ENCODE assay signal across 12 cellular contexts in the genomic region with DNA sequence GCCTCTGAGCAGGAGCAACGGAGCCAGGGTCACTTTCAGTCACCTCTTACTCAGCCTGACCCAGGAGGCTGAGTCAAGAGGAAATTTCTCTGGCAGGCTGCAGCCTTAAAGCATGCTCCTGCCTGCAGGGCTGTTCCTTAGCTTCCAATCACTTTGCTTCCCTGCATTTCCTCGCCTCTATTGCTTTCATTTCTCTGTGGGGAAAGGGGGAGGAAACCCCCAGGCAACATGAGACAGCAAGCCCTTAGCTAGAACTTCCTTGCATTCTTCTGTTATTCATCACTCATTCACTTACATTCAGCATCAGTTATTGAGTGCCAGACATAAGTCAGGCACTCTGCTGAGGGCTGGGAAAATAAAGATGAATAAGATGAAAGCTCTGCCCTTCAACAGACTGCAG. TPM values are rescaled to one million over a fixed set of nuclear protein-coding genes. Genes with fewer than 3 reads are reported as not detected.
DNase-seq lines count a peak whose midpoint lies in the region; ATAC-seq and TF ChIP-seq lines count a peak whose summit lies in the region.
"Had no signal": no experiment of that assay in that cellular context is flagged by ENCODE, and none has a peak within 500 bp of the region (broad histone marks: within the 10 kb centered on the region; RNA-seq: fewer than 3 reads in every experiment).

No MANE protein-coding gene starts in this region.

- TF ChIP-seq CTCF in fibroblast of mammary gland (conservative IDR thresholded peaks at IDR 0.05; ENCODE audit: control insufficient read depth, insufficient read depth, low read depth, low read length) = no peak
- no peak for TF ChIP-seq CTCF in retinal pigment epithelial cell (conservative IDR thresholded peaks at IDR 0.05; ENCODE audit: low read depth, low read length)

- H3K9me3 ChIP-seq in SJSA1 (replicated peaks) = no peaks in the 10 kb centered on the region; the same call in 1 of the 2 replicates
- H3K9me3 ChIP-seq: tibial nerve had no signal

- H3K4me3 ChIP-seq in SJSA1 (no peak overlapping the region), fibroblast of mammary gland (ENCODE audit: control insufficient read depth, low read depth, low read length) (no peak overlapping the region), retinal pigment epithelial cell (ENCODE audit: low read length) (no peak overlapping the region)
- H3K4me3 ChIP-seq: tibial nerve had no signal

- H3K27me3 ChIP-seq in SJSA1 (replicated peaks) = no peaks in the 10 kb centered on the region
- H3K27me3 ChIP-seq: tibial nerve had no signal

- H3K36me3 ChIP-seq in SJSA1 = no peaks in the 10 kb centered on the region
- H3K36me3 ChIP-seq: tibial nerve had no signal

- H3K27ac ChIP-seq in SJSA1 = peak overlapping the region; percentile 79
- H3K27ac ChIP-seq: tibial nerve had no signal

- ATAC-seq in HG03039 (IDR thresholded peaks at IDR 0.05; ENCODE audit: unreplicated experiment) = no peak

- peaks cover 20% of the 10 kb centered on the region for H3K4me1 ChIP-seq in SJSA1 (replicated peaks)
- H3K4me1 ChIP-seq: tibial nerve had no signal

- peak; percentile 95 for DNase-seq in GM04504 (ENCODE audit: low read depth)
- peak; percentile 81 to 90 for DNase-seq in SJSA1 (ENCODE audit: low read depth in 1 of 2, low spot score in 2 of 2)
- DNase-seq in fibroblast of mammary gland (ENCODE audit: low read depth) = peak; percentile 97
- peak; percentile 69 for DNase-seq in retinal pigment epithelial cell (ENCODE audit: low read depth)
- DNase-seq in activated effector memory CD4-positive, alpha-beta T cell treated with Interleukin-2 at 50 U/mL for 16 hours = no peak
- DNase-seq in activated naive CD4-positive, alpha-beta T cell treated with anti-CD3 and anti-CD28 coated beads, Interleukin-2, amount 50 U/mL, for 16 hours = no peak
- DNase-seq in DMS53 (lab: John Stamatoyannopoulos, UW) = no peak
- DNase-seq: activated CD8-positive, alpha-beta memory T cell treated with anti-CD3 and anti-CD28 coated beads, Interleukin-2, amount 50 U/mL, for 48 hours; DMS153; NCI-H510A treated with DMSO at 0.1 percent for 48 hours had no signal

RNA-seq across cellular contexts. Expression of gene XDH, which starts 13.0 kb away (rescaled TPM):
- 0.05 TPM in 1 of 2 replicates, not detected in the other for total RNA-seq in SJSA1 (2014; rRNA removed; shearing (Covaris generic))

Comparison
In these comparisons a context has a peak if more than half of its experiments do, and no peak if none do; other contexts are left out.
1. DNase-seq: peak in GM04504 (single experiment), SJSA1 (2 of 2), fibroblast of mammary gland (single experiment) and retinal pigment epithelial cell (single experiment); none in activated effector memory CD4-positive, alpha-beta T cell treated with Interleukin-2 at 50 U/mL for 16 hours (single experiment), activated naive CD4-positive, alpha-beta T cell treated with anti-CD3 and anti-CD28 coated beads, Interleukin-2, amount 50 U/mL, for 16 hours (single experiment) and DMS53 (single experiment).